Comparison of ENCODE assay signal across 14 cellular contexts in genomic region chr20:10699941-10700340, GRCh38. TPM values are rescaled to one million over a fixed set of nuclear protein-coding genes. Genes with fewer than 3 reads are reported as not detected.
A peak's percentile ranks its signal among the peaks of the same experiment; 100 is the strongest.
DNase-seq lines count a peak whose midpoint lies in the region; ATAC-seq and TF ChIP-seq lines count a peak whose summit lies in the region.
"Had no signal": no experiment of that assay in that cellular context is flagged by ENCODE, and none has a peak within 500 bp of the region (broad histone marks: within the 10 kb centered on the region; RNA-seq: fewer than 3 reads in every experiment).

No MANE protein-coding gene starts in this region.

- peak overlapping the region; percentile 45 for H3K27ac ChIP-seq in duodenal mucosa (ENCODE audit: low read depth, low read length)
- peak overlapping the region; percentile 38 to 76 (median 74) for H3K27ac ChIP-seq in stomach
- no peak overlapping the region for H3K27ac ChIP-seq in OCI-LY7 (ENCODE audit: low read depth, low read length, poor library complexity, severe bottlenecking)
- peak overlapping the region in 1 of 2 donors; percentile 30 for H3K27ac ChIP-seq in ascending aorta
- H3K27ac ChIP-seq: BLaER1 treated with 17β-estradiol and CSF1 and Interleukin-3, amounts not matched to agents 10 nM and 100 nM had no signal

- no peaks in the 10 kb centered on the region for H3K27me3 ChIP-seq in duodenal mucosa (ENCODE audit: control insufficient read depth in 1 of 2, insufficient read depth in 2 of 2, low read length in 2 of 2)
- H3K27me3 ChIP-seq in stomach, result no peaks in the 10 kb centered on the region
- H3K27me3 ChIP-seq in ascending aorta, result no peaks in the 10 kb centered on the region
- H3K27me3 ChIP-seq: BLaER1 treated with 17β-estradiol and CSF1 and Interleukin-3, amounts not matched to agents 10 nM and 100 nM had no signal

- CTCF ChIA-PET in OCI-LY7 (lab: Charles Lee; ENCODE audit: unreplicated experiment), result no interaction called here

- H3K4me2 ChIP-seq in OCI-LY7 (ENCODE audit: low read length), result no peak overlapping the region
- H3K4me2 ChIP-seq: BLaER1 treated with 17β-estradiol and CSF1 and Interleukin-3, amounts not matched to agents 10 nM and 100 nM had no signal

- TF ChIP-seq EP300 in stomach (IDR thresholded peaks at IDR 0.05), result no peak

- TF ChIP-seq CTCF in mucosa of descending colon (IDR thresholded peaks at IDR 0.05) (no peak), stomach (IDR thresholded peaks at IDR 0.05) (no peak), OCI-LY7 (conservative IDR thresholded peaks at IDR 0.05; ENCODE audit: low read length) (no peak), ascending aorta (IDR thresholded peaks at IDR 0.05) (no peak)

- no peaks in the 10 kb centered on the region for H3K36me3 ChIP-seq in duodenal mucosa (ENCODE audit: control insufficient read depth in 1 of 2, insufficient read depth in 2 of 2, low read length in 2 of 2)
- H3K36me3 ChIP-seq in mucosa of descending colon (ENCODE audit: low read depth), result no peaks in the 10 kb centered on the region
- no peaks in the 10 kb centered on the region for H3K36me3 ChIP-seq in stomach
- no peaks in the 10 kb centered on the region for H3K36me3 ChIP-seq in OCI-LY7 (ENCODE audit: insufficient read depth, low read length)
- no peaks in the 10 kb centered on the region for H3K36me3 ChIP-seq in ascending aorta
- H3K36me3 ChIP-seq: BLaER1 treated with 17β-estradiol and CSF1 and Interleukin-3, amounts not matched to agents 10 nM and 100 nM; HAP-1 had no signal

- POLR2A ChIA-PET in OCI-LY7 (lab: Charles Lee), result interaction anchor here (0.6 to 0.7 kb wide), 2 partner anchors 109 to 123 kb away, joined by 3 read pairs; no protein-coding TSS in a partner anchor

- no peaks in the 10 kb centered on the region for H3K79me2 ChIP-seq in OCI-LY7 (ENCODE audit: insufficient read depth, low read depth, low read length)

- intact Hi-C loops in mucosa of descending colon (cut with DNase I, micrococcal nuclease) (no loop called here), stomach (cut with DNase I; ENCODE audit: low total_unique reads) (no loop called here), OCI-LY7 (cut with micrococcal nuclease; ENCODE audit: unreplicated experiment) (no loop called here), ascending aorta (cut with DNase I) (no loop called here)

- ATAC-seq in mucosa of descending colon (peak; percentile 93), GM18868 (IDR thresholded peaks at IDR 0.05; ENCODE audit: unreplicated experiment) (no peak)

- no TSS peak for BruUV-seq in OCI-LY7 (replicated peaks; lab: Mats Ljungman, UMichigan)

- H3K9me2 ChIP-seq in OCI-LY7 (ENCODE audit: insufficient read depth, low read length), result no peaks in the 10 kb centered on the region

- H3K9ac ChIP-seq in duodenal mucosa (ENCODE audit: low read depth in 1 of 2, low read length in 2 of 2), result no peak overlapping the region
- H3K9ac ChIP-seq: BLaER1 treated with 17β-estradiol and CSF1 and Interleukin-3, amounts not matched to agents 10 nM and 100 nM had no signal

- H2AFZ ChIP-seq in OCI-LY7 (ENCODE audit: low read length), result no peak overlapping the region

- H3K4me1 ChIP-seq in duodenal mucosa (ENCODE audit: control insufficient read depth in 1 of 2, insufficient read depth in 2 of 2, low read length in 2 of 2) (peaks cover 12 to 18% of the 10 kb centered on the region in 2 donors), mucosa of descending colon (ENCODE audit: low read depth) (peaks cover 8% of the 10 kb centered on the region), stomach (peaks cover 0 to 11% (median 3%) of the 10 kb centered on the region in 4 donors), OCI-LY7 (ENCODE audit: insufficient read depth, low read length, poor library complexity, severe bottlenecking) (no peaks in the 10 kb centered on the region), ascending aorta (peaks cover 0 to 2% of the 10 kb centered on the region in 2 donors)
- H3K4me1 ChIP-seq: BLaER1 treated with 17β-estradiol and CSF1 and Interleukin-3, amounts not matched to agents 10 nM and 100 nM; HAP-1 had no signal

- H4K20me1 ChIP-seq in OCI-LY7 (ENCODE audit: insufficient read depth, low read length), result no peaks in the 10 kb centered on the region
- H4K20me1 ChIP-seq: BLaER1 treated with 17β-estradiol and CSF1 and Interleukin-3, amounts not matched to agents 10 nM and 100 nM had no signal

- DNase-seq in LoVo (ENCODE audit: low spot score), result peak; percentile 26
- peak; percentile 51 to 61 (median 59) for DNase-seq in mucosa of descending colon
- no peak for DNase-seq in stomach
- DNase-seq in NCI-H1694 (lab: John Stamatoyannopoulos, UW), result no peak
- no peak for DNase-seq in OCI-LY7 (ENCODE audit: low spot score)
- no peak for DNase-seq in ascending aorta (ENCODE audit: low spot score in 2 of 2)
- DNase-seq: ACHN; Calu3; CD4-positive, CD25-positive, alpha-beta regulatory T cell; DMS 273 treated with DMSO at 0.1 percent for 48 hours had no signal

- 30 to 64% (median 48%) methylated on average over 2 of the region's 2 CpGs for WGBS in stomach, 5 donors

- H3K9me3 ChIP-seq in duodenal mucosa (ENCODE audit: control insufficient read depth in 1 of 2, low read length in 2 of 2) (no peaks in the 10 kb centered on the region), mucosa of descending colon (no peaks in the 10 kb centered on the region), stomach (no peaks in the 10 kb centered on the region), OCI-LY7 (ENCODE audit: low read length) (no peaks in the 10 kb centered on the region), ascending aorta (no peaks in the 10 kb centered on the region)
- H3K9me3 ChIP-seq: HAP-1 had no signal

- no peak for TF ChIP-seq POLR2A in stomach (IDR thresholded peaks at IDR 0.05)

- H3K4me3 ChIP-seq in duodenal mucosa (ENCODE audit: low read depth in 1 of 2, low read length in 2 of 2) (no peak overlapping the region), mucosa of descending colon (no peak overlapping the region), stomach (no peak overlapping the region), OCI-LY7 (ENCODE audit: low read depth, low read length, poor library complexity, severe bottlenecking) (no peak overlapping the region), ascending aorta (no peak overlapping the region)
- H3K4me3 ChIP-seq: BLaER1 treated with 17β-estradiol and CSF1 and Interleukin-3, amounts not matched to agents 10 nM and 100 nM; HAP-1 had no signal

RNA-seq across cellular contexts. Expression of gene JAG1, which starts 26.1 kb away (rescaled TPM):
- total RNA-seq in mucosa of descending colon (100 to 1,000 TPM in 1 of 3 donors, 10 to 100 TPM in 2; 87.1 to 104 (median 94.4) TPM), stomach (100 to 1,000 TPM in 1 of 5 donors, 10 to 100 TPM in 4; 54.8 to 133 (median 95.0) TPM), OCI-LY7 (2022) (0.67 and 1.7 TPM in 2 replicates), ascending aorta (101 TPM)
- polyA plus RNA-seq in stomach, result 10 to 100 TPM in 1 of 3 donors, 1 to 10 TPM in 2; 5.2 to 26.3 (median 7.5) TPM
- 0.28 and 0.32 TPM in 2 replicates for total RNA-seq in OCI-LY7 (2014; rRNA removed; shearing (Covaris generic))

Comparison
In these comparisons a context has a peak if more than half of its experiments do, and no peak if none do; other contexts are left out.
1. DNase-seq: peak in LoVo (single experiment) and mucosa of descending colon (3 of 3); none in stomach (single experiment), NCI-H1694 (single experiment), OCI-LY7 (single experiment) and ascending aorta (0 of 2).
2. RNA of gene JAG1, which starts 26.1 kb away (total RNA-seq): 101 TPM in ascending aorta (single experiment), 54.8 to 133 TPM in stomach and 87.1 to 104 TPM in mucosa of descending colon; 0.28 to 1.7 TPM in OCI-LY7; every median in the first group is over 10 times any median in the second.